In genomic region chr3:195356151-195357086, GRCh38 we compare ENCODE assay signal across 15 cellular contexts.
DNase-seq lines count a peak whose midpoint lies in the region; ATAC-seq and TF ChIP-seq lines count a peak whose summit lies in the region.
"Had no signal": no experiment of that assay in that cellular context is flagged by ENCODE, and none has a peak within 500 bp of the region (broad histone marks: within the 10 kb centered on the region; RNA-seq: fewer than 3 reads in every experiment).

No MANE protein-coding gene starts in this region.

- TF ChIP-seq POLR2A in testis (IDR thresholded peaks at IDR 0.05) = no peak

- H3K4me3 ChIP-seq in left lung = no peak overlapping the region
- no peak overlapping the region for H3K4me3 ChIP-seq in testis

- H3K27me3 Mint-ChIP-seq in naive thymus-derived CD8-positive, alpha-beta T cell = no peaks in the 10 kb centered on the region
- H3K27me3 Mint-ChIP-seq: progenitor cell of endocrine pancreas had no signal

- TF ChIP-seq CTCF in left lung (IDR thresholded peaks at IDR 0.05) (no peak), testis (IDR thresholded peaks at IDR 0.05) (no peak)

- intact Hi-C loops in left lung (cut with DNase I) (no loop called here), testis (cut with DNase I; ENCODE audit: low total_unique reads) (no loop called here)

- H3K4me1 ChIP-seq in left lung (no peaks in the 10 kb centered on the region), testis (peaks cover 10% of the 10 kb centered on the region)

- H3K27ac Mint-ChIP-seq in naive thymus-derived CD8-positive, alpha-beta T cell = peak overlapping the region in 4 of 10 donors; percentile 7 to 61 (median 44)
- H3K27ac Mint-ChIP-seq: progenitor cell of endocrine pancreas had no signal

- H3K36me3 ChIP-seq in left lung (peaks cover 0 to 11% of the 10 kb centered on the region in 2 donors), testis (ENCODE audit: low read depth, missing control alignments) (no peaks in the 10 kb centered on the region)

- no peaks in the 10 kb centered on the region for H3K27me3 ChIP-seq in left lung
- no peaks in the 10 kb centered on the region for H3K27me3 ChIP-seq in testis

- no peaks in the 10 kb centered on the region for H3K9me3 Mint-ChIP-seq in naive thymus-derived CD8-positive, alpha-beta T cell

- DNase-seq in amniotic epithelial cell (ENCODE audit: low read depth) = peak; percentile 5
- DNase-seq in epithelial cell of prostate (ENCODE audit: low read depth, low spot score) = no peak
- no peak for DNase-seq in left lung
- peak; percentile 59 for DNase-seq in testis
- DNase-seq in NCI-H748 (lab: John Stamatoyannopoulos, UW; ENCODE audit: unreplicated experiment) = no peak
- DNase-seq in naive thymus-derived CD8-positive, alpha-beta T cell = no peak
- no peak for DNase-seq in amniotic stem cell (lab: John Stamatoyannopoulos, UW)
- DNase-seq: activated CD8-positive, alpha-beta memory T cell treated with anti-CD3 and anti-CD28 coated beads, Interleukin-2, amount 50 U/mL, for 48 hours; left colon; NCI-H1092 treated with DMSO at 0.1 percent for 48 hours; NCI-H510A treated with DMSO at 0.1 percent for 48 hours; SHP77 treated with DMSO at 0.1 percent for 48 hours; stimulated activated CD4-positive, alpha-beta T cell treated with anti-CD3 and anti-CD28 coated beads, Interleukin-4, amount 100 ng/mL, for 4 hours had no signal

- H3K9me3 ChIP-seq in left lung (no peaks in the 10 kb centered on the region), testis (no peaks in the 10 kb centered on the region)

- POLR2A ChIA-PET in naive thymus-derived CD8-positive, alpha-beta T cell (lab: Charles Lee) = no interaction called here

- peak; percentile 45 for ATAC-seq in left lung
- no peak for ATAC-seq in naive thymus-derived CD8-positive, alpha-beta T cell
- ATAC-seq: esophagus mucosa, left colon had no signal

- peaks cover 0 to 48% (median 10%) of the 10 kb centered on the region in 3 donors for H3K36me3 Mint-ChIP-seq in naive thymus-derived CD8-positive, alpha-beta T cell

- H3K4me1 Mint-ChIP-seq in naive thymus-derived CD8-positive, alpha-beta T cell = peaks cover 24 to 54% (median 43%) of the 10 kb centered on the region in 4 donors

- peak overlapping the region; percentile 93 for H3K27ac ChIP-seq in epithelial cell of prostate
- H3K27ac ChIP-seq in left lung = no peak overlapping the region
- H3K27ac ChIP-seq in testis = no peak overlapping the region

- H3K4me3 Mint-ChIP-seq in naive thymus-derived CD8-positive, alpha-beta T cell = no peak overlapping the region

- WGBS in testis, 2 donors = 76 to 83% methylated on average over 16 of the region's 16 CpGs

Comparison
In these comparisons a context has a peak if more than half of its experiments do, and no peak if none do; other contexts are left out.
1. DNase-seq: peak in amniotic epithelial cell (single experiment) and testis (single experiment); none in epithelial cell of prostate (single experiment), left lung (0 of 2), NCI-H748 (single experiment), naive thymus-derived CD8-positive, alpha-beta T cell (0 of 10) and amniotic stem cell (single experiment).